8 cellular contexts compared by ENCODE assay signal in genomic region chr5:139651863-139652787, GRCh38. TPM values are rescaled to one million over a fixed set of nuclear protein-coding genes. Genes with fewer than 3 reads are reported as not detected.
DNase-seq lines count a peak whose midpoint lies in the region; ATAC-seq, FAIRE-seq and TF ChIP-seq lines count a peak whose summit lies in the region.

No MANE protein-coding gene starts in this region.

- CTCF ChIA-PET in BJ (lab: Yijun Ruan, JAX): interaction anchor here (1.1 to 8.9 kb wide), 6 partner anchors 9 to 135 kb away, joined by 3 to 137 read pairs (median 22); no protein-coding TSS in a partner anchor

- H3K27me3 ChIP-seq in BJ (ENCODE audit: control insufficient read depth, insufficient read depth, low read length) (no peaks in the 10 kb centered on the region), ascending aorta (no peaks in the 10 kb centered on the region)

- peak overlapping the region; percentile 96 for H3K27ac ChIP-seq in ascending aorta

- no peak for TF ChIP-seq CTCF in BJ (IDR thresholded peaks at IDR 0.05; ENCODE audit: insufficient read depth, low read depth, low read length)
- no peak for TF ChIP-seq CTCF in ascending aorta (IDR thresholded peaks at IDR 0.05)

- ATAC-seq in HG03342 (IDR thresholded peaks at IDR 0.05; ENCODE audit: unreplicated experiment) (peak; percentile 48), left ventricle myocardium superior (peak; percentile 24)

- H3K36me3 ChIP-seq in BJ (ENCODE audit: control insufficient read depth, insufficient read depth, low read length) (no peaks in the 10 kb centered on the region), ascending aorta (no peaks in the 10 kb centered on the region)

- intact Hi-C loops in ascending aorta (cut with DNase I) (no loop called here), left ventricle myocardium superior (cut with micrococcal nuclease) (no loop called here), posterior cingulate gyrus (cut with DNase I) (no loop called here)

- DNase-seq in BJ (ENCODE audit: low read depth) (peak; percentile 52), GM19239 (ENCODE audit: insufficient read length, low spot score) (peak; percentile 83), SHP77 treated with DMSO at 0.1 percent for 48 hours (lab: John Stamatoyannopoulos, UW) (peak; percentile 56), ascending aorta (ENCODE audit: low spot score in 2 of 2) (peak; percentile 63 to 93), left ventricle myocardium superior (peak; percentile 88), posterior cingulate gyrus (peak; percentile 89 to 99 (median 94)), NCI-H1417 treated with DMSO at 0.1 percent for 48 hours (lab: John Stamatoyannopoulos, UW) (no peak)

- H3K9me3 ChIP-seq in ascending aorta: no peaks in the 10 kb centered on the region

- POLR2A ChIA-PET in BJ (lab: Charles Lee): interaction anchor here (0.6 to 1.6 kb wide), 2 partner anchors 14 to 310 kb away, joined by 5 to 15 read pairs; no protein-coding TSS in a partner anchor

- FAIRE-seq in GM19239 (lab: Jason Lieb, UNC): peak; percentile 87

- peaks cover 34 to 59% of the 10 kb centered on the region in 2 donors for H3K4me1 ChIP-seq in ascending aorta

- H3K4me3 ChIP-seq in BJ (ENCODE audit: low read depth, low read length): peak overlapping the region; percentile 24
- H3K4me3 ChIP-seq in ascending aorta: peak overlapping the region; percentile 5 to 76

RNA-seq across cellular contexts. Expression of gene CXXC5, which starts 4.0 kb away (rescaled TPM):
- 36.5 and 50.4 TPM in 2 replicates for polyA plus RNA-seq in BJ (2011; rRNA removed)
- polyA minus RNA-seq in BJ (2011; rRNA and poly(A)+ RNA removed): 20.3 and 23.6 TPM in 2 replicates
- total RNA-seq in ascending aorta (41.9 TPM), left ventricle myocardium superior (75.7 TPM)
